Comparison of ENCODE assay signal across 9 cellular contexts in the genomic region with DNA sequence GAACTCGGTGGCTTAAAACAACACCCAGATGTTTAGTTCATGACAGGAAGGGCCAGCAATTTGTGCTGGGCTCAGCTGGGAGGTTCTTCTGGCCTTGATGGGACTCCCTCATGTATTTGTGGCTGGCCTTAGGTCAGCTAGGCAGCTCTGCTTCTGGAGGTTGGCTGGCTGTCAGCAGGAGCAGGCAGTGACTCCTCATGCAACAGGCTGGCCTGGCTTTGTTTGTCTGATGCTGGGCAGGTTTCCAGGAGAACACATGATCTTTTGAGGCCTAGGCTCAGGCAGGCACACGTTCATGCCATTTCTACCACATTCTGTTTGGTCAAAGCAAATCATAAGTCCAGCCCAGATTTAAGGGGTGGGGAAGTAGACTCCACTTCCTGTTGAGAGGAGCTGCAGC.
DNase-seq lines count a peak whose midpoint lies in the region; FAIRE-seq and TF ChIP-seq lines count a peak whose summit lies in the region.
"Had no signal": no experiment of that assay in that cellular context is flagged by ENCODE, and none has a peak within 500 bp of the region (broad histone marks: within the 10 kb centered on the region; RNA-seq: fewer than 3 reads in every experiment).

No MANE protein-coding gene starts in this region.

- H3K9ac ChIP-seq in neuronal stem cell (ENCODE audit: low read depth, low read length, poor library complexity), result no peak overlapping the region

- H2AFZ ChIP-seq in neuronal stem cell (ENCODE audit: low read length), result no peak overlapping the region

- H3K4me1 ChIP-seq in neuronal stem cell (ENCODE audit: control insufficient read depth in 2 of 2, insufficient read depth in 1 of 2, low read depth in 1 of 2, low read length in 2 of 2) (no peaks in the 10 kb centered on the region), suprapubic skin (no peaks in the 10 kb centered on the region)

- no peak overlapping the region for H4K91ac ChIP-seq in neuronal stem cell (ENCODE audit: low read depth, low read length, poor library complexity)

- no peak overlapping the region for H4K8ac ChIP-seq in neuronal stem cell (ENCODE audit: low read depth, low read length)

- H2AK5ac ChIP-seq in neuronal stem cell (ENCODE audit: low read depth, low read length), result no peak overlapping the region

- H3K4me3 ChIP-seq in brain microvascular endothelial cell (ENCODE audit: low read depth, low read length) (no peak overlapping the region), neuronal stem cell (ENCODE audit: low read length in 2 of 2) (peak overlapping the region in 1 of 2 donors; percentile 8), suprapubic skin (no peak overlapping the region)

- H3K27ac ChIP-seq in brain microvascular endothelial cell, result no peak overlapping the region
- no peak overlapping the region for H3K27ac ChIP-seq in neuronal stem cell (replicated peaks; ENCODE audit: low read length)
- H3K27ac ChIP-seq in suprapubic skin, result no peak overlapping the region

- H3K14ac ChIP-seq in neuronal stem cell (ENCODE audit: low read length), result no peak overlapping the region

- H3K79me1 ChIP-seq in neuronal stem cell (ENCODE audit: low read depth, low read length), result no peaks in the 10 kb centered on the region

- H3K18ac ChIP-seq in neuronal stem cell (ENCODE audit: low read length), result no peak overlapping the region

- peak overlapping the region; percentile 58 for H3K23ac ChIP-seq in neuronal stem cell (ENCODE audit: low read depth, low read length, poor library complexity)

- no peak for TF ChIP-seq POLR2A in H54 (IDR thresholded peaks at IDR 0.05; ENCODE audit: low read depth, low read length)
- no peak for TF ChIP-seq POLR2A in suprapubic skin (IDR thresholded peaks at IDR 0.05)

- H3K27me3 ChIP-seq in brain microvascular endothelial cell (replicated peaks) (no peaks in the 10 kb centered on the region), neuronal stem cell (ENCODE audit: control insufficient read depth in 3 of 3, insufficient read depth in 3 of 3, low read depth in 1 of 3, low read length in 3 of 3) (peaks cover 0 to 10% (median 0%) of the 10 kb centered on the region in 3 experiments), suprapubic skin (peaks cover 7% of the 10 kb centered on the region)

- H2BK15ac ChIP-seq in neuronal stem cell (ENCODE audit: low read length), result no peak overlapping the region

- no peak for TF ChIP-seq EP300 in suprapubic skin (IDR thresholded peaks at IDR 0.05)

- H3K9me3 ChIP-seq in neuronal stem cell (replicated peaks in 1 of 2; ENCODE audit: control insufficient read depth in 2 of 2, insufficient read depth in 1 of 2, low read depth in 1 of 2, low read length in 2 of 2) (peaks cover 0 to 55% of the 10 kb centered on the region in 2 donors), suprapubic skin (no peaks in the 10 kb centered on the region)

- no peak overlapping the region for H2BK5ac ChIP-seq in neuronal stem cell (ENCODE audit: low read length)

- H3K4ac ChIP-seq in neuronal stem cell (ENCODE audit: low read length), result no peak overlapping the region

- H3K36me3 ChIP-seq in brain microvascular endothelial cell (replicated peaks) (no peaks in the 10 kb centered on the region), neuronal stem cell (replicated peaks in 1 of 2; ENCODE audit: control insufficient read depth in 2 of 2, insufficient read depth in 2 of 2, low read length in 2 of 2) (peaks cover 0 to 2% of the 10 kb centered on the region in 2 donors), suprapubic skin (no peaks in the 10 kb centered on the region)

- no peak for FAIRE-seq in H54 (lab: Jason Lieb, UNC)

- no peak overlapping the region for H2BK120ac ChIP-seq in neuronal stem cell (ENCODE audit: low read depth, low read length)

- WGBS in neuronal stem cell (ENCODE audit: extremely low coverage in 2 of 2, insufficient read length in 2 of 2, insufficient replicate concordance in 1 of 2), 2 donors, result no CpG with 5 or more reads among the region's 2 CpGs
- 92% methylated on average over 1 of the region's 2 CpGs for WGBS in suprapubic skin

- TF ChIP-seq CTCF in brain microvascular endothelial cell (IDR thresholded peaks at IDR 0.05; ENCODE audit: low read depth, low read length, missing control alignments), result no peak
- no peak for TF ChIP-seq CTCF in suprapubic skin (IDR thresholded peaks at IDR 0.05)

- DNase-seq in H54 (ENCODE audit: insufficient read length, low spot score), result peak; percentile 12
- DNase-seq in NCI-H2171 treated with DMSO at 0.1 percent for 48 hours (lab: John Stamatoyannopoulos, UW), result peak; percentile 93
- peak; percentile 5 for DNase-seq in brain microvascular endothelial cell
- no peak for DNase-seq in neuronal stem cell (ENCODE audit: low spot score)
- no peak for DNase-seq in G401 (ENCODE audit: low spot score)
- DNase-seq in cortex of kidney (lab: John Stamatoyannopoulos, UW), result no peak
- DNase-seq in suprapubic skin (ENCODE audit: low spot score in 2 of 2), result no peak
- DNase-seq: activated CD8-positive, alpha-beta memory T cell treated with anti-CD3 and anti-CD28 coated beads, Interleukin-2, amount 50 U/mL, for 4 hours; central memory CD4-positive, alpha-beta T cell had no signal

- H3K4me2 ChIP-seq in neuronal stem cell (ENCODE audit: insufficient read depth, low read length, poor library complexity, severe bottlenecking), result no peak overlapping the region

- in situ Hi-C loops in brain microvascular endothelial cell (cut with HindIII; ENCODE audit: low pct_ligation_motif_present, low sequenced_read_pairs) (no loop called here), G401 (cut with HindIII; ENCODE audit: low sequenced_read_pairs) (no loop called here)

- no peak overlapping the region for H2BK12ac ChIP-seq in neuronal stem cell (ENCODE audit: low read length)

Comparison
In these comparisons a context has a peak if more than half of its experiments do, and no peak if none do; other contexts are left out.
1. DNase-seq: peak in H54 (single experiment), NCI-H2171 treated with DMSO at 0.1 percent for 48 hours (single experiment) and brain microvascular endothelial cell (single experiment); none in neuronal stem cell (single experiment), G401 (single experiment), cortex of kidney (single experiment) and suprapubic skin (0 of 2).